Comparison of ENCODE assay signal across 8 cellular contexts in the genomic region with DNA sequence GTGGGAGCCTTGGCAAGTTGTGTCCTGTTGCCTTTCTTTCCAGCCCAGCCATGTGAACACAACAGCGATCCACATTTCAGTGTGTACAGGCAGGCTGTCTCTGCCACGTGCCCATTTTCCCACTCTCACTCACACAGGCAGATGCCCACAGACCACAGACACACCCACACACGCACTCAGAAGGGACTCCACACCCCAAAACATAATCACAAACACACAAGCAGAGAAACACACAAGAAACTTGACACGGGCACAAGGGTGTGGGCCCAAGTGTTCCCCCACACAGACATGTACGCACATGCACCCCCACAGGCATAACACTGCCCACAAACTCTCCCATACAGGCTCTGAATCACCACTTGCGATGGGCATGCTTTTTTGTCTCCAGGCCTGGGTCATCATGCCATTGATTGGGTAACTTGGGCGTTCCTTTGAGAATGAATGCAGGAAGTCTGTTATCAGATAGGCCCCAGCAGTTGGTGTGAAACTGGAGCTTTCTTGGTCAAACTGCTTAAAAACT.
A peak's percentile ranks its signal among the peaks of the same experiment; 100 is the strongest.
DNase-seq lines count a peak whose midpoint lies in the region; ATAC-seq and TF ChIP-seq lines count a peak whose summit lies in the region.

No MANE protein-coding gene starts in this region.

- H3K4me3 Mint-ChIP-seq in WTC11, result no peak overlapping the region

- H3K27ac Mint-ChIP-seq in WTC11, result no peak overlapping the region

- H3K9me3 Mint-ChIP-seq in WTC11, result no peaks in the 10 kb centered on the region

- H3K36me3 Mint-ChIP-seq in WTC11, result peaks cover 3% of the 10 kb centered on the region; the same call in 1 of the 2 replicates

- POLR2A ChIA-PET in WTC11 (lab: Charles Lee), result no interaction called here

- ATAC-seq in WTC11, result no peak

- H3K4me1 Mint-ChIP-seq in WTC11, result peaks cover 27% of the 10 kb centered on the region

- CTCF ChIA-PET in WTC11 (lab: Charles Lee), result no interaction called here

- TF ChIP-seq CTCF in fibroblast of pulmonary artery (IDR thresholded peaks at IDR 0.05; ENCODE audit: low read length, missing control alignments), result no peak
- no peak for TF ChIP-seq CTCF in WTC11 (IDR thresholded peaks at IDR 0.05)

- H3K27me3 Mint-ChIP-seq in WTC11 (ENCODE audit: low read depth), result no peaks in the 10 kb centered on the region

- peak; percentile 44 for DNase-seq in stimulated activated CD4-positive, alpha-beta T cell treated with anti-CD3 and anti-CD28 coated beads, Interleukin-1b, Interleukin-23, amount 100 ng/mL, for 48 hours
- DNase-seq in stimulated activated CD4-positive, alpha-beta T cell treated with anti-CD3 and anti-CD28 coated beads, Interleukin-12 subunit alpha, Interleukin-12 subunit beta, amount 100 ng/mL, for 4 hours, result no peak
- peak; percentile 92 for DNase-seq in KBM-7
- peak; percentile 16 to 18 for DNase-seq in activated CD8-positive, alpha-beta memory T cell treated with anti-CD3 and anti-CD28 coated beads for 4 hours (ENCODE audit: low read depth in 2 of 2)
- peak; percentile 81 for DNase-seq in fibroblast of pulmonary artery (ENCODE audit: low read depth)
- DNase-seq in stimulated activated CD8-positive, alpha-beta memory T cell treated with anti-CD3 and anti-CD28 coated beads, Interleukin-4, amount 100 ng/mL, for 48 hours, result peak; percentile 60
- no peak for DNase-seq in cerebellum (ENCODE audit: low spot score)
- DNase-seq in WTC11 (ENCODE audit: low spot score), result no peak

- no peak overlapping the region for H3K4me3 ChIP-seq in fibroblast of pulmonary artery (replicated peaks; ENCODE audit: low read depth, low read length)

- in situ Hi-C loops in KBM-7 (cut with MboI; ENCODE audit: low pct_unique_long_range_greater_than_20kb, low sequenced_read_pairs), result no loop called here

TF ChIP-seq in WTC11, 78 proteins besides CTCF, POLR2A, EP300 and RAD21:
- TF ChIP-seq, protein P1, sequence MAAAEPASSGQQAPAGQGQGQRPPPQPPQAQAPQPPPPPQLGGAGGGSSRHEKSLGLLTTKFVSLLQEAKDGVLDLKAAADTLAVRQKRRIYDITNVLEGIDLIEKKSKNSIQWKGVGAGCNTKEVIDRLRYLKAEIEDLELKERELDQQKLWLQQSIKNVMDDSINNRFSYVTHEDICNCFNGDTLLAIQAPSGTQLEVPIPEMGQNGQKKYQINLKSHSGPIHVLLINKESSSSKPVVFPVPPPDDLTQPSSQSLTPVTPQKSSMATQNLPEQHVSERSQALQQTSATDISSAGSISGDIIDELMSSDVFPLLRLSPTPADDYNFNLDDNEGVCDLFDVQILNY (CRISPR knock-in tag; IDR thresholded peaks at IDR 0.05), result no peak
- TF ChIP-seq ZNF671 (CRISPR knock-in tag; IDR thresholded peaks at IDR 0.05) (no peak), TEAD4 (CRISPR knock-in tag; IDR thresholded peaks at IDR 0.05) (no peak), ZNF396 (CRISPR knock-in tag; IDR thresholded peaks at IDR 0.05; ENCODE audit: borderline replicate concordance) (no peak), NR3C1 (CRISPR knock-in tag; conservative IDR thresholded peaks at IDR 0.05; ENCODE audit: low read depth) (no peak), SOX15 (CRISPR knock-in tag; IDR thresholded peaks at IDR 0.05) (no peak), ZNF317 (CRISPR knock-in tag; IDR thresholded peaks at IDR 0.05; ENCODE audit: borderline replicate concordance, low read depth) (no peak), GABPB1 (CRISPR knock-in tag; IDR thresholded peaks at IDR 0.05) (no peak), NFYB (CRISPR knock-in tag; conservative IDR thresholded peaks at IDR 0.05; ENCODE audit: low read depth) (no peak), ZNF263 (CRISPR knock-in tag; IDR thresholded peaks at IDR 0.05; ENCODE audit: low read depth) (no peak), ETV6 (CRISPR knock-in tag; IDR thresholded peaks at IDR 0.05) (no peak), ZNF219 (CRISPR knock-in tag; IDR thresholded peaks at IDR 0.05; ENCODE audit: borderline replicate concordance) (no peak), ATF3 (CRISPR knock-in tag; conservative IDR thresholded peaks at IDR 0.05) (no peak), MXD4 (CRISPR knock-in tag; IDR thresholded peaks at IDR 0.05; ENCODE audit: borderline replicate concordance) (no peak), NFE2L1 (CRISPR knock-in tag; IDR thresholded peaks at IDR 0.05) (no peak), FOXP1 (CRISPR knock-in tag; IDR thresholded peaks at IDR 0.05; ENCODE audit: borderline replicate concordance) (no peak), IRF2 (CRISPR knock-in tag; IDR thresholded peaks at IDR 0.05; ENCODE audit: borderline replicate concordance, low read depth) (no peak), JAZF1 (CRISPR knock-in tag; IDR thresholded peaks at IDR 0.05) (no peak)
- TF ChIP-seq, protein P2, sequence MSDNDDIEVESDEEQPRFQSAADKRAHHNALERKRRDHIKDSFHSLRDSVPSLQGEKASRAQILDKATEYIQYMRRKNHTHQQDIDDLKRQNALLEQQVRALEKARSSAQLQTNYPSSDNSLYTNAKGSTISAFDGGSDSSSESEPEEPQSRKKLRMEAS (CRISPR knock-in tag; IDR thresholded peaks at IDR 0.05), result no peak
- TF ChIP-seq, protein P3, sequence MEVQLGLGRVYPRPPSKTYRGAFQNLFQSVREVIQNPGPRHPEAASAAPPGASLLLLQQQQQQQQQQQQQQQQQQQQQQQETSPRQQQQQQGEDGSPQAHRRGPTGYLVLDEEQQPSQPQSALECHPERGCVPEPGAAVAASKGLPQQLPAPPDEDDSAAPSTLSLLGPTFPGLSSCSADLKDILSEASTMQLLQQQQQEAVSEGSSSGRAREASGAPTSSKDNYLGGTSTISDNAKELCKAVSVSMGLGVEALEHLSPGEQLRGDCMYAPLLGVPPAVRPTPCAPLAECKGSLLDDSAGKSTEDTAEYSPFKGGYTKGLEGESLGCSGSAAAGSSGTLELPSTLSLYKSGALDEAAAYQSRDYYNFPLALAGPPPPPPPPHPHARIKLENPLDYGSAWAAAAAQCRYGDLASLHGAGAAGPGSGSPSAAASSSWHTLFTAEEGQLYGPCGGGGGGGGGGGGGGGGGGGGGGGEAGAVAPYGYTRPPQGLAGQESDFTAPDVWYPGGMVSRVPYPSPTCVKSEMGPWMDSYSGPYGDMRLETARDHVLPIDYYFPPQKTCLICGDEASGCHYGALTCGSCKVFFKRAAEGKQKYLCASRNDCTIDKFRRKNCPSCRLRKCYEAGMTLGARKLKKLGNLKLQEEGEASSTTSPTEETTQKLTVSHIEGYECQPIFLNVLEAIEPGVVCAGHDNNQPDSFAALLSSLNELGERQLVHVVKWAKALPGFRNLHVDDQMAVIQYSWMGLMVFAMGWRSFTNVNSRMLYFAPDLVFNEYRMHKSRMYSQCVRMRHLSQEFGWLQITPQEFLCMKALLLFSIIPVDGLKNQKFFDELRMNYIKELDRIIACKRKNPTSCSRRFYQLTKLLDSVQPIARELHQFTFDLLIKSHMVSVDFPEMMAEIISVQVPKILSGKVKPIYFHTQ (CRISPR knock-in tag; IDR thresholded peaks at IDR 0.05), result no peak
TF ChIP-seq in WTC11: peak in this region for 0.

Comparison
In these comparisons a context has a peak if more than half of its experiments do, and no peak if none do; other contexts are left out.
1. DNase-seq: peak in stimulated activated CD4-positive, alpha-beta T cell treated with anti-CD3 and anti-CD28 coated beads, Interleukin-1b, Interleukin-23, amount 100 ng/mL, for 48 hours (single experiment), KBM-7 (single experiment), activated CD8-positive, alpha-beta memory T cell treated with anti-CD3 and anti-CD28 coated beads for 4 hours (2 of 2), fibroblast of pulmonary artery (single experiment) and stimulated activated CD8-positive, alpha-beta memory T cell treated with anti-CD3 and anti-CD28 coated beads, Interleukin-4, amount 100 ng/mL, for 48 hours (single experiment); none in stimulated activated CD4-positive, alpha-beta T cell treated with anti-CD3 and anti-CD28 coated beads, Interleukin-12 subunit alpha, Interleukin-12 subunit beta, amount 100 ng/mL, for 4 hours (single experiment), cerebellum (single experiment) and WTC11 (single experiment).